Comparison of ENCODE assay signal across 8 cellular contexts in genomic region chrX:130173190-130173895, GRCh38. TPM values are rescaled to one million over a fixed set of nuclear protein-coding genes. Genes with fewer than 3 reads are reported as not detected.
DNase-seq lines count a peak whose midpoint lies in the region; ATAC-seq, FAIRE-seq and TF ChIP-seq lines count a peak whose summit lies in the region.

No MANE protein-coding gene starts in this region.

- H3K27ac ChIP-seq in GM23338 (ENCODE audit: low read depth) (no peak overlapping the region), kidney (ENCODE audit: low read depth in 2 of 2, low read length in 2 of 2) (peak overlapping the region in 1 of 2 donors; percentile 77)

- DNase-seq in GM06990 (ENCODE audit: extremely low read depth, insufficient read length) = no peak
- DNase-seq in GM23338 (ENCODE audit: low spot score) = no peak
- peak; percentile 50 for DNase-seq in NOMO-1 treated with dmso at 0.1 percent for 144 hours (lab: John Stamatoyannopoulos, UW; ENCODE audit: unreplicated experiment)
- peak in 30 of 58 donors; percentile 0 to 46 (median 8) for DNase-seq in anterior cingulate cortex (lab: John Stamatoyannopoulos, UW)
- peak; percentile 78 for DNase-seq in kidney
- DNase-seq in stromal cell of bone marrow (ENCODE audit: low read depth) = peak; percentile 81
- no peak for DNase-seq in NCI-H69 (lab: John Stamatoyannopoulos, UW)
- no peak for DNase-seq in NCI-H446 (lab: John Stamatoyannopoulos, UW)

- H3K4me1 ChIP-seq in GM23338 (ENCODE audit: insufficient read depth) = peaks cover 5% of the 10 kb centered on the region; the same call in 1 of the 2 replicates
- peaks cover 0 to 2% of the 10 kb centered on the region in 2 donors for H3K4me1 ChIP-seq in kidney (ENCODE audit: control insufficient read depth in 1 of 2, insufficient read depth in 1 of 2, low read depth in 1 of 2, low read length in 2 of 2)

- H4K20me1 ChIP-seq in GM23338 (replicated peaks; ENCODE audit: insufficient read depth) = no peaks in the 10 kb centered on the region

- peaks cover 9% of the 10 kb centered on the region; the same call in 2 of the 3 replicates for H3K4me1 Mint-ChIP-seq in GM23338

- H3K4me3 ChIP-seq in GM06990 (replicated peaks; ENCODE audit: low read depth, low read length) (peak overlapping the region; percentile 67), GM23338 (no peak overlapping the region), kidney (ENCODE audit: low read length in 2 of 2) (no peak overlapping the region)

- H3F3A ChIP-seq in GM23338 (replicated peaks; ENCODE audit: low read depth) = no peaks in the 10 kb centered on the region

- H3K79me2 ChIP-seq in GM23338 (replicated peaks; ENCODE audit: insufficient read depth) = no peaks in the 10 kb centered on the region

- TF ChIP-seq CTCF in GM06990 (IDR thresholded peaks at IDR 0.05; ENCODE audit: insufficient read depth, low read length, poor library complexity, severe bottlenecking) (no peak), GM23338 (conservative IDR thresholded peaks at IDR 0.05; ENCODE audit: low read depth in 2 of 2) (no peak), kidney (IDR thresholded peaks at IDR 0.05; ENCODE audit: borderline replicate concordance, extremely low read depth, insufficient read depth) (no peak)

- H3K27me3 ChIP-seq in GM06990 (replicated peaks; ENCODE audit: control insufficient read depth, insufficient read depth, low read length) = no peaks in the 10 kb centered on the region
- H3K27me3 ChIP-seq in GM23338 (ENCODE audit: insufficient read depth) = peaks cover 13% of the 10 kb centered on the region; the same call in 1 of the 2 replicates

- peak overlapping the region; percentile 84 for H3K4me2 ChIP-seq in GM23338

- ATAC-seq in GM23338 = no peak

- H3K36me3 Mint-ChIP-seq in GM23338 (ENCODE audit: low read depth) = no peaks in the 10 kb centered on the region

- intact Hi-C loops in kidney (cut with DNase I) = no loop called here

- no peak overlapping the region for H2AFZ ChIP-seq in GM23338

- H3K4me3 Mint-ChIP-seq in GM23338 = peak overlapping the region; percentile 87; the same call in 2 of the 3 replicates

- no peak overlapping the region for H3K27ac Mint-ChIP-seq in GM23338

- no peak for FAIRE-seq in kidney (lab: Jason Lieb, UNC)

- H3K27me3 Mint-ChIP-seq in GM23338 (ENCODE audit: insufficient read depth, low read depth, poor library complexity) = peaks cover 18% of the 10 kb centered on the region

- no peaks in the 10 kb centered on the region for H3K9me3 ChIP-seq in kidney (ENCODE audit: control insufficient read depth in 1 of 2, low read length in 2 of 2)

- no peaks in the 10 kb centered on the region for H3K36me3 ChIP-seq in GM06990 (ENCODE audit: control insufficient read depth, insufficient read depth, low read length)
- H3K36me3 ChIP-seq in GM23338 (ENCODE audit: insufficient read depth) = no peaks in the 10 kb centered on the region
- no peaks in the 10 kb centered on the region for H3K36me3 ChIP-seq in kidney (ENCODE audit: control insufficient read depth in 1 of 2, insufficient read depth in 2 of 2, low read length in 2 of 2)

- no peaks in the 10 kb centered on the region for H3K9me2 ChIP-seq in GM23338 (ENCODE audit: insufficient read depth)

- no peak overlapping the region for H3K9ac ChIP-seq in kidney (ENCODE audit: low read length in 2 of 2)

- no peaks in the 10 kb centered on the region; the same call in 2 of the 3 replicates for H3K9me3 Mint-ChIP-seq in GM23338

TF ChIP-seq in GM23338, 12 proteins besides CTCF, POLR2A, EP300 and RAD21 (continues in another document):
- no peak for TF ChIP-seq POLR2AphosphoS5 (IDR thresholded peaks at IDR 0.05; ENCODE audit: low read depth)
- TF ChIP-seq ZNF331 (CRISPR knock-in tag; IDR thresholded peaks at IDR 0.05; ENCODE audit: low read depth) = no peak
- TF ChIP-seq ZNF114 (CRISPR knock-in tag; IDR thresholded peaks at IDR 0.05) = no peak
- no peak for TF ChIP-seq REST (IDR thresholded peaks at IDR 0.05; ENCODE audit: unreplicated experiment)
- no peak for TF ChIP-seq NANOG (IDR thresholded peaks at IDR 0.05; ENCODE audit: borderline replicate concordance)
- TF ChIP-seq EZH2 (IDR thresholded peaks at IDR 0.05; ENCODE audit: low read depth, unreplicated experiment) = no peak
- TF ChIP-seq ETS1 (IDR thresholded peaks at IDR 0.05) = no peak
- TF ChIP-seq CREB1 (CRISPR knock-in tag; IDR thresholded peaks at IDR 0.05; ENCODE audit: low read depth) = no peak
- TF ChIP-seq STAT1 (IDR thresholded peaks at IDR 0.05; ENCODE audit: unreplicated experiment) = no peak

RNA-seq across cellular contexts. Expression of gene RAB33A, which starts 1.6 kb away (rescaled TPM):
- total RNA-seq in GM23338 (2014; rRNA removed; shearing (Covaris generic)) = 4.9 and 6.5 TPM in 2 replicates
- polyA plus RNA-seq in GM23338 (2016; fragmentation: Nextera tagmentation; extraction: Ambion mirVana) (4.7 and 5.5 TPM in 2 replicates), kidney (ENCODE audit: insufficient read depth, low read depth, low replicate concordance) (not detected)
- total RNA-seq in kidney = 2.9 TPM

RNA-seq across cellular contexts. Expression of gene AIFM1, which starts 7.7 kb away (rescaled TPM):
- 29.6 and 42.2 TPM in 2 replicates for total RNA-seq in GM23338 (2014; rRNA removed; shearing (Covaris generic))
- polyA plus RNA-seq in GM23338 (2016; fragmentation: Nextera tagmentation; extraction: Ambion mirVana) (47.3 and 49.3 TPM in 2 replicates), kidney (ENCODE audit: insufficient read depth, low read depth, low replicate concordance) (255 TPM)
- 55.0 TPM for total RNA-seq in kidney

Comparison
In these comparisons a context has a peak if more than half of its experiments do, and no peak if none do; other contexts are left out.
1. DNase-seq: peak in NOMO-1 treated with dmso at 0.1 percent for 144 hours (single experiment), anterior cingulate cortex (30 of 58), kidney (single experiment) and stromal cell of bone marrow (single experiment); none in GM06990 (single experiment), GM23338 (single experiment), NCI-H69 (single experiment) and NCI-H446 (0 of 2).